Comparison of ENCODE assay signal across 33 cellular contexts in the genomic region with DNA sequence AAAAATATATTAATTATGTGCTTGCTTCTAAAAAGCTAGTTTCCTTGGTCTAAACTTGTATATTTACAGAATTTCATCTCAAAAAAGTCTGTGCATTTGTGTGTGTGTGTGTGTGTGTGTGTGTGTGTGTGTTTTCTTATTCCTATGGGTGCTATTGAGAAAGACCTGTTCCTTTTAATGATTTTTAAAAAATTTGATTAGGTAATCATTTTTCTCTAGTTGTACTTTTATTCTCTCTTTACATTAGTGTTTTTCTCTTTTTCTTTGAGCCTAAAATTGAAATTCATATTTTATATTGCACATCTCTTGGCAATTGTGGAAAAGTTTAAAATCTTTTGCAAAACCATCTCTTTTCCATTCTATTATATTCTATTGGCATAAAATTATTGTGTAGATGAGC.
"Had no signal": no experiment of that assay in that cellular context is flagged by ENCODE, and none has a peak within 500 bp of the region (broad histone marks: within the 10 kb centered on the region; RNA-seq: fewer than 3 reads in every experiment).

No MANE protein-coding gene starts in this region.

- H3K27ac ChIP-seq: adrenal gland, ascending aorta, body of pancreas, brain microvascular endothelial cell, breast epithelium, cardiac muscle cell had no signal

- ATAC-seq: activated naive CD4-positive, alpha-beta T cell treated with anti-CD3 and anti-CD28 coated beads, Interleukin-2, amount 50 U/mL, for 72 hours; activated naive CD8-positive, alpha-beta T cell treated with anti-CD3 and anti-CD28 coated beads, Interleukin-2, amount 50 U/mL, for 24 hours; activated T-cell treated with anti-CD3 and anti-CD28 coated beads, Interleukin-2, amount 50 U/mL, for 4 hours; activated T-cell treated with anti-CD3 and anti-CD28 coated beads, Interleukin-2, amount 50 U/mL, for 72 hours; activated T-helper 17 cell treated with anti-CD3 and anti-CD28 coated beads, Interleukin-2, amount 50 U/mL, for 72 hours; body of pancreas had no signal

- H3K9me3 ChIP-seq: adrenal gland, ascending aorta, body of pancreas had no signal

- H3K36me3 ChIP-seq: adrenal gland, ascending aorta, brain microvascular endothelial cell, breast epithelium, cardiac muscle cell had no signal

- H3K4me3 ChIP-seq: adrenal gland, ascending aorta, body of pancreas, breast epithelium, cardiac muscle cell had no signal

- H3K4me1 ChIP-seq: adrenal gland, ascending aorta, body of pancreas, breast epithelium had no signal

- H3K27me3 ChIP-seq: adrenal gland, ascending aorta, body of pancreas, brain microvascular endothelial cell, breast epithelium, cardiac muscle cell had no signal

- FAIRE-seq: astrocyte, bronchial epithelial cell had no signal

- DNase-seq: activated effector memory CD4-positive, alpha-beta T cell treated with anti-CD3 and anti-CD28 coated beads, Interleukin-2, amount 50 U/mL, for 16 hours; activated effector memory CD4-positive, alpha-beta T cell treated with Interleukin-2 at 50 U/mL for 16 hours; activated gamma-delta T cell; activated gamma-delta T cell treated with Interleukin-2 at 50 U/mL for 16 hours; activated naive CD4-positive, alpha-beta T cell; activated naive CD4-positive, alpha-beta T cell treated with anti-CD3 and anti-CD28 coated beads for 36 hours; activated naive CD4-positive, alpha-beta T cell treated with anti-CD3 and anti-CD28 coated beads, Interleukin-2, amount 10 ng/mL, durations not matched to agents 7 days and 5 days; activated naive CD4-positive, alpha-beta T cell treated with anti-CD3 and anti-CD28 coated beads, Interleukin-2, amount 50 U/mL, for 16 hours; activated naive CD4-positive, alpha-beta T cell treated with Interleukin-2 at 50 U/mL for 16 hours; activated naive CD8-positive, alpha-beta T cell treated with anti-CD3 and anti-CD28 coated beads for 36 hours; activated naive CD8-positive, alpha-beta T cell treated with anti-CD3 and anti-CD28 coated beads, Interleukin-2, amount 10 ng/mL, durations not matched to agents 7 days and 5 days; activated naive CD8-positive, alpha-beta T cell treated with anti-CD3 and anti-CD28 coated beads, Interleukin-2, amount 50 U/mL, for 24 hours; activated T-cell treated with anti-CD3 and anti-CD28 coated beads, Interleukin-2, amount 50 U/mL, for 24 hours; activated T-cell treated with anti-CD3 and anti-CD28 coated beads, Interleukin-2, amount 50 U/mL, for 4 hours; activated T-cell treated with anti-CD3 and anti-CD28 coated beads, Interleukin-2, amount 50 U/mL, for 48 hours; activated T-cell treated with anti-CD3 and anti-CD28 coated beads, Interleukin-2, amount 50 U/mL, for 72 hours; adrenal gland; amniotic stem cell; amygdala; anterior cingulate cortex; aorta; body of pancreas; brain microvascular endothelial cell; caudate nucleus; central memory CD4-positive, alpha-beta T cell; cerebellar nuclear complex had no signal
